ENCODE assay signal across 8 cellular contexts in genomic region chr12:108803428-108804105, GRCh38. TPM values are rescaled to one million over a fixed set of nuclear protein-coding genes. Genes with fewer than 3 reads are reported as not detected.
DNase-seq lines count a peak whose midpoint lies in the region; ATAC-seq and TF ChIP-seq lines count a peak whose summit lies in the region.

No MANE protein-coding gene starts in this region.

- H3K9me3 Mint-ChIP-seq in T-helper 1 cell treated with Interleukin-12 subunit alpha and Interleukin-12 subunit beta and Interleukin-4 antibody, amounts not matched to agents 30 μg/mL and 1 μg/mL, for 36 hours = no peaks in the 10 kb centered on the region

- ATAC-seq in GM21423 (IDR thresholded peaks at IDR 0.05; ENCODE audit: unreplicated experiment) = peak; percentile 64
- peak; percentile 60 to 73 for ATAC-seq in left cardiac atrium
- ATAC-seq in psoas muscle = peak; percentile 58 to 78 (median 70)

- no peak overlapping the region for H3K4me3 Mint-ChIP-seq in T-helper 1 cell treated with Interleukin-12 subunit alpha and Interleukin-12 subunit beta and Interleukin-4 antibody, amounts not matched to agents 30 μg/mL and 1 μg/mL, for 36 hours

- H3K36me3 Mint-ChIP-seq in T-helper 1 cell treated with Interleukin-12 subunit alpha and Interleukin-12 subunit beta and Interleukin-4 antibody, amounts not matched to agents 30 μg/mL and 1 μg/mL, for 36 hours (ENCODE audit: low read depth) = peaks cover 23% of the 10 kb centered on the region

- H3K27me3 Mint-ChIP-seq in T-helper 1 cell treated with Interleukin-12 subunit alpha and Interleukin-12 subunit beta and Interleukin-4 antibody, amounts not matched to agents 30 μg/mL and 1 μg/mL, for 36 hours (ENCODE audit: low read depth) = no peaks in the 10 kb centered on the region

- intact Hi-C loops in left cardiac atrium (cut with DNase I) (loop anchor here (2.0 to 10.0 kb wide), 5 partner anchors 53 to 236 kb away; partner anchors contain the start of gene SSH1 (in 1 of the 2)), psoas muscle (cut with DNase I) (loop anchor here (1.0 to 10.0 kb wide), 6 partner anchors 51 to 239 kb away; partner anchors contain the start of genes ISCU (in 1 of the 2), SART3 (in 1 of the 2) and SSH1 (in 1 of the 2))

- WGBS in psoas muscle, 3 donors = 5 to 11% (median 6%) methylated on average over 5 of the region's 5 CpGs

- peaks cover 6 to 71% of the 10 kb centered on the region in 2 donors for H3K36me3 ChIP-seq in psoas muscle (ENCODE audit: insufficient read depth in 1 of 2, low read depth in 1 of 2)

- H3K4me3 ChIP-seq in AG10803 (ENCODE audit: low read length) (no peak overlapping the region), psoas muscle (peak overlapping the region; percentile 47)

- H3K4me1 Mint-ChIP-seq in T-helper 1 cell treated with Interleukin-12 subunit alpha and Interleukin-12 subunit beta and Interleukin-4 antibody, amounts not matched to agents 30 μg/mL and 1 μg/mL, for 36 hours (ENCODE audit: low read depth) = peaks cover 11% of the 10 kb centered on the region

- H3K4me1 ChIP-seq in psoas muscle = peaks cover 58% of the 10 kb centered on the region

- peak overlapping the region; percentile 91 for H3K27ac ChIP-seq in psoas muscle

- H3K27ac Mint-ChIP-seq in T-helper 1 cell treated with Interleukin-12 subunit alpha and Interleukin-12 subunit beta and Interleukin-4 antibody, amounts not matched to agents 30 μg/mL and 1 μg/mL, for 36 hours = peak overlapping the region; percentile 16

- no peaks in the 10 kb centered on the region for H3K27me3 ChIP-seq in psoas muscle (ENCODE audit: insufficient read depth in 3 of 3, low read length in 2 of 3)

- peak; percentile 99 for TF ChIP-seq CTCF in AG10803 (conservative IDR thresholded peaks at IDR 0.05; ENCODE audit: low read length)
- TF ChIP-seq CTCF in psoas muscle (IDR thresholded peaks at IDR 0.05) = peak; percentile 97

- DNase-seq in AG10803 (ENCODE audit: low read depth) (peak; percentile 93), NCI-H1436 treated with DMSO at 0.1 percent for 48 hours (lab: John Stamatoyannopoulos, UW) (peak; percentile 17), amniotic epithelial cell (ENCODE audit: low read depth) (peak; percentile 88), left cardiac atrium (peak; percentile 73), psoas muscle (peak in 1 of 2 donors; percentile 60), ureter (ENCODE audit: low spot score) (peak; percentile 88)

- H3K9me3 ChIP-seq in psoas muscle = no peaks in the 10 kb centered on the region

RNA-seq across cellular contexts. Expression of gene SSH1, which starts 53.8 kb away (rescaled TPM):
- total RNA-seq in left cardiac atrium (10 to 100 TPM; 30.4 to 46.0 TPM), psoas muscle (10 to 100 TPM; 24.9 to 68.6 (median 55.9) TPM), ureter (52.0 TPM)
- polyA plus RNA-seq in psoas muscle = 10 to 100 TPM; 10.0 to 39.8 (median 10.9) TPM
